ENCODE assay signal across 25 cellular contexts in the genomic region with DNA sequence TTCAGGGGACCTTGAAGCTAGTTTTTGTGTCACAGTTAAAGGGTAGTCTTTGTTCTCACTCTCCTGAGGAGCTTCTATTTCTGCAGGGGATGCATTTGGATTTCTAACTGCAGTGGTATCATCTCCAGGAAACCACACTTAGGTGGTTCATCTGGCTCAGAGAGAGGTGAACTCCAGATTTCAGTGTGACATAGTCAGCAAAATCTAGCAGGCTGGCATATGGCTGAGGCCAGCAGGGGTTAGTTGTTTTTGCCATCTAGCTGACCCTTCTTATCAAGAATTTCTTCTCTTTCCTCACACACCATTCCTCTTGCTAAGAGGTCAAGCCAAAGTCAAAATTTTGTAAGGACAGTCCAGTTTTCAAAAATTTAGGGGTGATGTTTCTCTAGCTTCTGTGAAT.
"Had no signal": no experiment of that assay in that cellular context is flagged by ENCODE, and none has a peak within 500 bp of the region (broad histone marks: within the 10 kb centered on the region; RNA-seq: fewer than 3 reads in every experiment).

No MANE protein-coding gene starts in this region.

- ATAC-seq: lower lobe of right lung; natural killer cell; right cardiac atrium; stimulated activated memory B cell treated with anti-CD40 and anti-IgM and Interleukin-4, amounts not matched to agents 10 μg/mL and 1 μg/mL and 100 μg/mL, for 72 hours; stimulated activated naive CD8-positive, alpha-beta T cell treated with anti-CD3 and anti-CD28 coated beads, Interleukin-15, amount 100 ng/mL, for 72 hours had no signal

- DNase-seq: hypothalamus; islet precursor cell; lower lobe of right lung; mammary epithelial cell; mesendoderm; naive B cell; natural killer cell; ovary; posterior cingulate gyrus; retina; right cardiac atrium; sigmoid colon; small intestine; spleen; stimulated activated CD4-positive, alpha-beta T cell treated with anti-CD3 and anti-CD28 coated beads, Interleukin-2, amount 100 ng/mL, for 48 hours; stimulated activated CD4-positive, alpha-beta T cell treated with anti-CD3 and anti-CD28 coated beads, Interleukin-4, amount 100 ng/mL, for 4 hours; stimulated activated CD8-positive, alpha-beta memory T cell treated with anti-CD3 and anti-CD28 coated beads, Interleukin-4, amount 100 ng/mL, for 48 hours; stimulated activated naive CD4-positive, alpha-beta T cell treated with Interleukin-2 at 50 U/mL for 16 hours; stimulated activated naive CD8-positive, alpha-beta T cell treated with anti-CD3 and anti-CD28 coated beads, Interleukin-15, amount 100 ng/mL, for 72 hours; substantia nigra; transverse colon; upper lobe of left lung had no signal

- H3K9me3 ChIP-seq: lower lobe of right lung, ovary, prostate gland, sigmoid colon, spleen, transverse colon, upper lobe of left lung, vagina had no signal

- H3K4me1 ChIP-seq: prostate gland, vagina had no signal

- H3K27me3 ChIP-seq: ovary, sigmoid colon, spleen, transverse colon, upper lobe of left lung, vagina had no signal

- FAIRE-seq: small intestine had no signal

- H3K36me3 ChIP-seq: lower lobe of right lung, ovary, prostate gland, sigmoid colon, spleen, transverse colon, upper lobe of left lung, vagina had no signal

- H3K27ac ChIP-seq: lower lobe of right lung, ovary, prostate gland, sigmoid colon, spleen, transverse colon, upper lobe of left lung, vagina had no signal

- H3K4me3 ChIP-seq: lower lobe of right lung, ovary, prostate gland, sigmoid colon, spleen, transverse colon, upper lobe of left lung, vagina had no signal
